31 cellular contexts compared by ENCODE assay signal in genomic region chr15:81901323-81901722, GRCh38.
"Had no signal": no experiment of that assay in that cellular context is flagged by ENCODE, and none has a peak within 500 bp of the region (broad histone marks: within the 10 kb centered on the region; RNA-seq: fewer than 3 reads in every experiment).

No MANE protein-coding gene starts in this region.

- H3K27me3 Mint-ChIP-seq: activated CD8-positive, alpha-beta memory T cell treated with anti-CD3 and anti-CD28 coated beads, Interleukin-2, amount 10 ng/mL, durations not matched to agents 7 days and 5 days had no signal

- H3K9me3 Mint-ChIP-seq: activated CD4-positive, alpha-beta memory T cell treated with anti-CD3 and anti-CD28 coated beads for 36 hours; activated CD4-positive, alpha-beta T cell treated with anti-CD3 and anti-CD28 coated beads, Interleukin-2, amount 10 ng/mL, durations not matched to agents 24 days and 14 days; activated naive CD4-positive, alpha-beta T cell treated with anti-CD3 and anti-CD28 coated beads for 36 hours; activated naive CD4-positive, alpha-beta T cell treated with anti-CD3 and anti-CD28 coated beads, Interleukin-2, amount 50 U/mL, for 24 hours; activated naive CD8-positive, alpha-beta T cell treated with anti-CD3 and anti-CD28 coated beads for 36 hours; activated naive CD8-positive, alpha-beta T cell treated with anti-CD3 and anti-CD28 coated beads, Interleukin-2, amount 50 U/mL, for 24 hours; activated T-helper 1 cell treated with anti-CD3 and anti-CD28 coated beads, Interleukin-12 subunit alpha, Interleukin-12 subunit beta, Interleukin-2, Interleukin-4 antibody, amounts not matched to agents 30 ng/mL and 10 ng/mL and 1 ng/mL, durations not matched to agents 14 hours and 24 hours and 36 hours; activated T-helper 2 cell treated with anti-CD3 and anti-CD28 coated beads, Interferon-gamma antibody, Interleukin-2, Interleukin-4, amounts not matched to agents 10 μg/mL and 5 μg/mL and 100 μg/mL, durations not matched to agents 14 hours and 24 hours and 36 hours; effector memory CD8-positive, alpha-beta T cell had no signal

- H3K9me3 ChIP-seq: adrenal gland, body of pancreas, esophagus squamous epithelium, gastroesophageal sphincter had no signal

- H3K36me3 Mint-ChIP-seq: activated CD4-positive, alpha-beta memory T cell treated with anti-CD3 and anti-CD28 coated beads for 36 hours; activated CD8-positive, alpha-beta memory T cell treated with anti-CD3 and anti-CD28 coated beads, Interleukin-2, amount 10 ng/mL, durations not matched to agents 7 days and 5 days; activated naive CD4-positive, alpha-beta T cell treated with anti-CD3 and anti-CD28 coated beads, Interleukin-2, amount 50 U/mL, for 24 hours; activated naive CD8-positive, alpha-beta T cell treated with anti-CD3 and anti-CD28 coated beads for 36 hours had no signal

- H3K4me1 ChIP-seq: adrenal gland, body of pancreas, esophagus squamous epithelium had no signal

- H3K36me3 ChIP-seq: adrenal gland, esophagus squamous epithelium, gastroesophageal sphincter had no signal

- H3K27ac Mint-ChIP-seq: activated CD4-positive, alpha-beta memory T cell treated with anti-CD3 and anti-CD28 coated beads for 36 hours; activated CD4-positive, alpha-beta T cell treated with anti-CD3 and anti-CD28 coated beads for 36 hours; activated CD4-positive, alpha-beta T cell treated with anti-CD3 and anti-CD28 coated beads, Interleukin-2, amount 10 ng/mL, durations not matched to agents 24 days and 14 days; activated CD8-positive, alpha-beta memory T cell treated with anti-CD3 and anti-CD28 coated beads, Interleukin-2, amount 10 ng/mL, durations not matched to agents 7 days and 5 days; activated CD8-positive, alpha-beta T cell treated with anti-CD3 and anti-CD28 coated beads, Interleukin-2, amount 10 ng/mL, durations not matched to agents 7 days and 5 days; activated naive CD4-positive, alpha-beta T cell treated with anti-CD3 and anti-CD28 coated beads for 36 hours; activated naive CD4-positive, alpha-beta T cell treated with anti-CD3 and anti-CD28 coated beads, Interleukin-2, amount 50 U/mL, for 24 hours; activated naive CD8-positive, alpha-beta T cell treated with anti-CD3 and anti-CD28 coated beads for 36 hours; activated naive CD8-positive, alpha-beta T cell treated with anti-CD3 and anti-CD28 coated beads, Interleukin-2, amount 50 U/mL, for 24 hours; activated T-helper 1 cell treated with anti-CD3 and anti-CD28 coated beads, Interleukin-12 subunit alpha, Interleukin-12 subunit beta, Interleukin-2, Interleukin-4 antibody, amounts not matched to agents 30 ng/mL and 10 ng/mL and 1 ng/mL, durations not matched to agents 14 hours and 24 hours and 36 hours; activated T-helper 2 cell treated with anti-CD3 and anti-CD28 coated beads, Interferon-gamma antibody, Interleukin-2, Interleukin-4, amounts not matched to agents 10 μg/mL and 5 μg/mL and 100 μg/mL, durations not matched to agents 14 hours and 24 hours and 36 hours; effector memory CD8-positive, alpha-beta T cell had no signal

- H3K27ac ChIP-seq: adrenal gland, body of pancreas, epithelial cell of prostate, esophagus squamous epithelium, gastroesophageal sphincter had no signal

- H3K27me3 ChIP-seq: body of pancreas, esophagus squamous epithelium, gastroesophageal sphincter had no signal

- H3K4me1 Mint-ChIP-seq: activated CD4-positive, alpha-beta T cell treated with anti-CD3 and anti-CD28 coated beads for 36 hours; activated CD4-positive, alpha-beta T cell treated with anti-CD3 and anti-CD28 coated beads, Interleukin-2, amount 10 ng/mL, durations not matched to agents 24 days and 14 days; activated CD8-positive, alpha-beta memory T cell treated with anti-CD3 and anti-CD28 coated beads, Interleukin-2, amount 10 ng/mL, durations not matched to agents 7 days and 5 days; activated naive CD4-positive, alpha-beta T cell treated with anti-CD3 and anti-CD28 coated beads, Interleukin-2, amount 50 U/mL, for 24 hours; activated naive CD8-positive, alpha-beta T cell treated with anti-CD3 and anti-CD28 coated beads for 36 hours; activated naive CD8-positive, alpha-beta T cell treated with anti-CD3 and anti-CD28 coated beads, Interleukin-2, amount 50 U/mL, for 24 hours had no signal

- H3K4me3 ChIP-seq: adrenal gland, body of pancreas, esophagus squamous epithelium, gastroesophageal sphincter had no signal

- DNase-seq: activated CD4-positive, alpha-beta memory T cell treated with anti-CD3 and anti-CD28 coated beads for 36 hours; activated CD4-positive, alpha-beta T cell treated with anti-CD3 and anti-CD28 coated beads for 36 hours; activated CD4-positive, alpha-beta T cell treated with anti-CD3 and anti-CD28 coated beads, Interleukin-2, amount 10 ng/mL, durations not matched to agents 24 days and 14 days; activated CD4-positive, CD25-positive, alpha-beta regulatory T cell; activated CD4-positive, CD25-positive, alpha-beta regulatory T cell treated with anti-CD3 and anti-CD28 coated beads, Interleukin-2, amount 50 U/mL, for 72 hours; activated CD8-positive, alpha-beta memory T cell treated with anti-CD3 and anti-CD28 coated beads, Interleukin-2, amount 10 ng/mL, durations not matched to agents 7 days and 5 days; activated CD8-positive, alpha-beta memory T cell treated with anti-CD3 and anti-CD28 coated beads, Interleukin-2, amount 50 U/mL, for 4 hours; activated CD8-positive, alpha-beta T cell treated with anti-CD3 and anti-CD28 coated beads, Interleukin-2, amount 10 ng/mL, durations not matched to agents 7 days and 5 days; activated effector memory CD4-positive, alpha-beta T cell treated with anti-CD3 and anti-CD28 coated beads, Interleukin-2, amount 50 U/mL, for 16 hours; activated naive CD4-positive, alpha-beta T cell treated with anti-CD3 and anti-CD28 coated beads for 36 hours; activated naive CD8-positive, alpha-beta T cell treated with anti-CD3 and anti-CD28 coated beads for 36 hours; activated naive CD8-positive, alpha-beta T cell treated with anti-CD3 and anti-CD28 coated beads, Interleukin-2, amount 50 U/mL, for 24 hours; activated T-cell treated with anti-CD3 and anti-CD28 coated beads, Interleukin-2, amount 50 U/mL, for 1 hour; activated T-cell treated with anti-CD3 and anti-CD28 coated beads, Interleukin-2, amount 50 U/mL, for 48 hours; adrenal gland; amygdala; aorta; body of pancreas; caudate nucleus; cortex of kidney; dermis blood vessel endothelial cell; effector CD4-positive, alpha-beta T cell; effector memory CD8-positive, alpha-beta T cell; esophagus squamous epithelium; foreskin melanocyte; T-helper 2 cell had no signal

- ATAC-seq: activated CD4-positive, alpha-beta T cell treated with anti-CD3 and anti-CD28 coated beads for 36 hours; activated CD8-positive, alpha-beta memory T cell treated with anti-CD3 and anti-CD28 coated beads, Interleukin-2, amount 10 ng/mL, durations not matched to agents 7 days and 5 days; activated CD8-positive, alpha-beta T cell treated with anti-CD3 and anti-CD28 coated beads, Interleukin-2, amount 10 ng/mL, durations not matched to agents 7 days and 5 days; activated naive CD8-positive, alpha-beta T cell treated with anti-CD3 and anti-CD28 coated beads, Interleukin-2, amount 50 U/mL, for 24 hours; body of pancreas; effector memory CD8-positive, alpha-beta T cell; gastroesophageal sphincter had no signal

- H3K4me3 Mint-ChIP-seq: activated CD4-positive, alpha-beta memory T cell treated with anti-CD3 and anti-CD28 coated beads for 36 hours; activated CD4-positive, alpha-beta T cell treated with anti-CD3 and anti-CD28 coated beads for 36 hours; activated CD4-positive, alpha-beta T cell treated with anti-CD3 and anti-CD28 coated beads, Interleukin-2, amount 10 ng/mL, durations not matched to agents 24 days and 14 days; activated CD8-positive, alpha-beta memory T cell treated with anti-CD3 and anti-CD28 coated beads, Interleukin-2, amount 10 ng/mL, durations not matched to agents 7 days and 5 days; activated CD8-positive, alpha-beta T cell treated with anti-CD3 and anti-CD28 coated beads, Interleukin-2, amount 10 ng/mL, durations not matched to agents 7 days and 5 days; activated naive CD4-positive, alpha-beta T cell treated with anti-CD3 and anti-CD28 coated beads for 36 hours; activated naive CD4-positive, alpha-beta T cell treated with anti-CD3 and anti-CD28 coated beads, Interleukin-2, amount 50 U/mL, for 24 hours; activated naive CD8-positive, alpha-beta T cell treated with anti-CD3 and anti-CD28 coated beads for 36 hours; activated naive CD8-positive, alpha-beta T cell treated with anti-CD3 and anti-CD28 coated beads, Interleukin-2, amount 50 U/mL, for 24 hours; activated T-helper 1 cell treated with anti-CD3 and anti-CD28 coated beads, Interleukin-12 subunit alpha, Interleukin-12 subunit beta, Interleukin-2, Interleukin-4 antibody, amounts not matched to agents 30 ng/mL and 10 ng/mL and 1 ng/mL, durations not matched to agents 14 hours and 24 hours and 36 hours; effector memory CD8-positive, alpha-beta T cell had no signal
